In genomic region chr17:37079735-37080134, GRCh38 we compare ENCODE assay signal across 25 cellular contexts.
DNase-seq lines count a peak whose midpoint lies in the region; ATAC-seq and TF ChIP-seq lines count a peak whose summit lies in the region.
"Had no signal": no experiment of that assay in that cellular context is flagged by ENCODE, and none has a peak within 500 bp of the region (broad histone marks: within the 10 kb centered on the region; RNA-seq: fewer than 3 reads in every experiment).

No MANE protein-coding gene starts in this region.

- no peak overlapping the region for H3K18ac ChIP-seq in trophoblast cell (ENCODE audit: low read length)

- no peak overlapping the region for H2BK12ac ChIP-seq in trophoblast cell (ENCODE audit: low read length)

- no CpG with 5 or more reads among the region's 1 CpG for WGBS in trophoblast cell (ENCODE audit: extremely low coverage, insufficient coverage, insufficient read length)

- H3K4me1 ChIP-seq in trophoblast cell (ENCODE audit: control insufficient read depth in 1 of 2, insufficient read depth in 2 of 2, low read length in 2 of 2) (no peaks in the 10 kb centered on the region), foreskin keratinocyte (no peaks in the 10 kb centered on the region)
- H3K4me1 ChIP-seq: adrenal gland, lower lobe of right lung had no signal

- no peak overlapping the region for H3K4me3 ChIP-seq in trophoblast cell (ENCODE audit: low read depth, low read length)
- H3K4me3 ChIP-seq: adrenal gland, lower lobe of right lung, SJCRH30 had no signal

- no peak overlapping the region for H2BK120ac ChIP-seq in trophoblast cell (ENCODE audit: insufficient read depth, low read length, poor library complexity)

- H2AK5ac ChIP-seq in trophoblast cell (ENCODE audit: low read length) = no peak overlapping the region

- H3K23ac ChIP-seq in trophoblast cell (ENCODE audit: low read length) = no peak overlapping the region

- H3K14ac ChIP-seq in trophoblast cell (ENCODE audit: low read length) = no peak overlapping the region

- no peak overlapping the region for H3K4ac ChIP-seq in trophoblast cell (ENCODE audit: low read depth, low read length)

- ATAC-seq in Right ventricle myocardium superior (ENCODE audit: poor library complexity) (no peak), foreskin keratinocyte (no peak)
- ATAC-seq: lower lobe of right lung, T-helper 17 cell had no signal

- H4K91ac ChIP-seq in trophoblast cell (ENCODE audit: low read depth, low read length) = no peak overlapping the region

- no peaks in the 10 kb centered on the region for H3K79me2 ChIP-seq in trophoblast cell (ENCODE audit: control insufficient read depth, insufficient read depth, low read length, poor library complexity)

- no peak overlapping the region for H3K9ac ChIP-seq in trophoblast cell (ENCODE audit: low read length)

- no peak overlapping the region for H2BK5ac ChIP-seq in trophoblast cell (ENCODE audit: low read depth, low read length, poor library complexity)

- DNase-seq in GM04504 (ENCODE audit: low read depth) (peak; percentile 28), NOMO-1 treated with DMSO at 0.1 percent for 48 hours (lab: John Stamatoyannopoulos, UW; ENCODE audit: unreplicated experiment) (peak; percentile 31), fibroblast of gingiva (ENCODE audit: low read depth) (peak; percentile 76), trophoblast cell (peak; percentile 77 to 84), kidney tubule cell (ENCODE audit: low spot score) (no peak), Right ventricle myocardium superior (no peak), foreskin keratinocyte (no peak), NCI-H187 (lab: John Stamatoyannopoulos, UW) (no peak)
- DNase-seq: activated CD4-positive, alpha-beta memory T cell treated with anti-CD3 and anti-CD28 coated beads for 36 hours; activated effector memory CD4-positive, alpha-beta T cell treated with anti-CD3 and anti-CD28 coated beads, Interleukin-2, amount 50 U/mL, for 16 hours; adrenal gland; caudate nucleus; DND-41; erythroblast; Kasumi-1; lower lobe of right lung; NCI-H1436 treated with DMSO at 0.1 percent for 48 hours; NCI-H2171 treated with DMSO at 0.1 percent for 48 hours; OCI-M1; retina; SJCRH30; stimulated activated CD4-positive, alpha-beta T cell treated with anti-CD3 and anti-CD28 coated beads, Interleukin-12 subunit alpha, Interleukin-12 subunit beta, amount 100 ng/mL, for 4 hours; T-helper 17 cell had no signal

- no peak overlapping the region for H3K4me2 ChIP-seq in trophoblast cell (ENCODE audit: low read length)

- no peaks in the 10 kb centered on the region for H3K79me1 ChIP-seq in trophoblast cell (ENCODE audit: low read length)

- no peak overlapping the region for H2AFZ ChIP-seq in trophoblast cell (ENCODE audit: insufficient read depth, low read length, poor library complexity)

- H3K36me3 ChIP-seq in trophoblast cell (ENCODE audit: control insufficient read depth in 1 of 2, insufficient read depth in 2 of 2, low read length in 2 of 2) = peaks cover 6 to 7% of the 10 kb centered on the region in 2 experiments
- H3K36me3 ChIP-seq: adrenal gland, lower lobe of right lung, neutrophil had no signal

- H3K27ac ChIP-seq in trophoblast cell (ENCODE audit: low read depth, low read length) (no peak overlapping the region), foreskin keratinocyte (no peak overlapping the region)
- H3K27ac ChIP-seq: adrenal gland, lower lobe of right lung, neutrophil, SJCRH30, VCaP had no signal

- no peaks in the 10 kb centered on the region for H3K9me3 ChIP-seq in trophoblast cell (ENCODE audit: insufficient read depth, low read depth, low read length)
- H3K9me3 ChIP-seq: adrenal gland, neutrophil had no signal

- no peak for TF ChIP-seq CTCF in foreskin keratinocyte (conservative IDR thresholded peaks at IDR 0.05)

- no peak overlapping the region for H4K12ac ChIP-seq in trophoblast cell (ENCODE audit: low read depth, low read length)

- no peak overlapping the region for H4K8ac ChIP-seq in trophoblast cell (ENCODE audit: low read depth, low read length)

- intact Hi-C loops in Right ventricle myocardium superior (cut with DNase I) = no loop called here

- H3K27me3 ChIP-seq in trophoblast cell (ENCODE audit: insufficient read depth, low read length) = no peaks in the 10 kb centered on the region
- H3K27me3 ChIP-seq in foreskin keratinocyte = no peaks in the 10 kb centered on the region
- H3K27me3 ChIP-seq: adrenal gland, neutrophil, SJCRH30 had no signal

Comparison
In these comparisons a context has a peak if more than half of its experiments do, and no peak if none do; other contexts are left out.
1. DNase-seq: peak in GM04504 (single experiment), NOMO-1 treated with DMSO at 0.1 percent for 48 hours (single experiment), fibroblast of gingiva (single experiment) and trophoblast cell (2 of 2); none in kidney tubule cell (single experiment), Right ventricle myocardium superior (single experiment), foreskin keratinocyte (0 of 2) and NCI-H187 (0 of 2).